Comparison of ENCODE assay signal across 14 cellular contexts in the genomic region with DNA sequence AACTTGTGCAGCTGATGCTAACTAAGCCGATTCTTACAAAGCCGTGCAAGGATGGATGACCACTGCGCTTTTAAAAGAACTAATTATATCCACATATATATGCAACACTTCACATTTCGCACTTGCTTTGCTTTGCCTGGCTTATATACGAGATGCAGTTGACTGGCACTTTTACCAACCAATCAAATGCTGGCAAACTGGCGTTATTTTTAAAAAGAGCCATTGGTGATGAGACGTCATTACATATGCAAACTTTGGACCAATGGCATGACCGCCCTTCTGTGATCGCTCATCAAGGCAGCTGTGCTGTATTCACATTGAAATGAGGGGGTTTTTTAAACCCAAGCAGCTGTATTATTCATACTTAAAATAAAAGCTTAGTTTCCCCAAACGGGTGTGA.
DNase-seq lines count a peak whose midpoint lies in the region; ATAC-seq and TF ChIP-seq lines count a peak whose summit lies in the region.
"Had no signal": no experiment of that assay in that cellular context is flagged by ENCODE, and none has a peak within 500 bp of the region (broad histone marks: within the 10 kb centered on the region; RNA-seq: fewer than 3 reads in every experiment).

No MANE protein-coding gene starts in this region.

- ATAC-seq in left colon: no peak
- ATAC-seq in HG02938 (IDR thresholded peaks at IDR 0.05; ENCODE audit: unreplicated experiment): no peak

- CTCF ChIA-PET in HEK293T (lab: Yijun Ruan, JAX): no interaction called here

- in situ Hi-C loops in SK-MEL-5 (cut with HindIII; ENCODE audit: low pct_unique_long_range_greater_than_20kb, low sequenced_read_pairs): no loop called here

- intact Hi-C loops in left colon (cut with DNase I, micrococcal nuclease): no loop called here

- DNase-seq in Ammon's horn (ENCODE audit: low spot score) (peak; percentile 4), HEK293T (ENCODE audit: extremely low spot score) (no peak), SK-MEL-5 (ENCODE audit: low read depth, low spot score) (peak; percentile 1), iPS DF 19.7 (ENCODE audit: low read depth, low spot score) (peak; percentile 20), NCI-H187 treated with DMSO at 0.1 percent for 48 hours (lab: John Stamatoyannopoulos, UW) (no peak), left colon (no peak), NCI-H2171 treated with DMSO at 0.1 percent for 48 hours (lab: John Stamatoyannopoulos, UW) (no peak)
- DNase-seq: ACHN; BE2C; CD4-positive, alpha-beta memory T cell; DMS79; EL; HCEC 1CT had no signal

- POLR2A ChIA-PET in HEK293T (lab: Yijun Ruan, JAX): no interaction called here

TF ChIP-seq in HEK293T, 16 proteins besides CTCF, POLR2A, EP300 and RAD21:
- TF ChIP-seq PKNOX1 (IDR thresholded peaks at IDR 0.05) (peak; percentile 82), SUZ12 (IDR thresholded peaks at IDR 0.05) (no peak)

Comparison
In these comparisons a context has a peak if more than half of its experiments do, and no peak if none do; other contexts are left out.
1. DNase-seq: peak in Ammon's horn (single experiment), SK-MEL-5 (single experiment) and iPS DF 19.7 (single experiment); none in HEK293T (single experiment), NCI-H187 treated with DMSO at 0.1 percent for 48 hours (single experiment), left colon (0 of 2) and NCI-H2171 treated with DMSO at 0.1 percent for 48 hours (single experiment).